Comparison of ENCODE assay signal across 17 cellular contexts in genomic region chr2:54083021-54083420, GRCh38. TPM values are rescaled to one million over a fixed set of nuclear protein-coding genes. Genes with fewer than 3 reads are reported as not detected.
DNase-seq lines count a peak whose midpoint lies in the region; TF ChIP-seq lines count a peak whose summit lies in the region.
"Had no signal": no experiment of that assay in that cellular context is flagged by ENCODE, and none has a peak within 500 bp of the region (broad histone marks: within the 10 kb centered on the region; RNA-seq: fewer than 3 reads in every experiment).

No MANE protein-coding gene starts in this region.

- H3K4me1 ChIP-seq in prostate gland (replicated peaks): no peaks in the 10 kb centered on the region

- in situ Hi-C loops in astrocyte of the spinal cord (cut with HindIII; ENCODE audit: low sequenced_read_pairs): no loop called here

- WGBS in prostate gland: 92% methylated on average over 6 of the region's 6 CpGs

- no peaks in the 10 kb centered on the region for H3K9me3 ChIP-seq in prostate gland
- H3K9me3 ChIP-seq: upper lobe of left lung had no signal

- no peaks in the 10 kb centered on the region for H3K36me3 ChIP-seq in prostate gland
- H3K36me3 ChIP-seq: upper lobe of left lung had no signal

- DNase-seq in NCI-H748 (lab: John Stamatoyannopoulos, UW; ENCODE audit: unreplicated experiment) (peak; percentile 50), NCI-H748 treated with DMSO at 0.1 percent for 48 hours (lab: John Stamatoyannopoulos, UW) (no peak), astrocyte of the spinal cord (ENCODE audit: low read depth, low spot score) (peak; percentile 19), left kidney (ENCODE audit: low read depth, low spot score) (peak; percentile 57), retina (peak; percentile 47), NOMO-1 treated with DMSO at 0.1 percent for 48 hours (lab: John Stamatoyannopoulos, UW; ENCODE audit: unreplicated experiment) (no peak), prostate gland (ENCODE audit: low spot score) (no peak), NCI-H187 treated with DMSO at 0.1 percent for 48 hours (lab: John Stamatoyannopoulos, UW) (no peak)
- DNase-seq: activated CD4-positive, CD25-positive, alpha-beta regulatory T cell treated with anti-CD3 and anti-CD28 coated beads, Interleukin-2, amount 50 U/mL, for 72 hours; activated CD8-positive, alpha-beta memory T cell treated with anti-CD3 and anti-CD28 coated beads for 24 hours; activated T-cell treated with anti-CD3 and anti-CD28 coated beads, Interleukin-2, amount 50 U/mL, for 72 hours; KBM-7; NCI-H2107; NCI-H69; upper lobe of left lung had no signal

- H3K4me3 ChIP-seq in astrocyte of the spinal cord (ENCODE audit: low read depth, low read length): no peak overlapping the region
- H3K4me3 ChIP-seq in prostate gland: no peak overlapping the region
- H3K4me3 ChIP-seq: SK-N-MC, upper lobe of left lung had no signal

- no peak for TF ChIP-seq POLR2A in prostate gland (IDR thresholded peaks at IDR 0.05)

- no peaks in the 10 kb centered on the region for H3K27me3 ChIP-seq in prostate gland (replicated peaks; ENCODE audit: insufficient read depth)
- H3K27me3 ChIP-seq: upper lobe of left lung had no signal

- TF ChIP-seq CTCF in astrocyte of the spinal cord (IDR thresholded peaks at IDR 0.05; ENCODE audit: low read depth, low read length): no peak
- TF ChIP-seq CTCF in prostate gland (IDR thresholded peaks at IDR 0.05): no peak

- no peak overlapping the region for H3K27ac ChIP-seq in prostate gland
- H3K27ac ChIP-seq: HL-60, SK-N-MC, upper lobe of left lung had no signal

- intact Hi-C loops in prostate gland (cut with DNase I): no loop called here

RNA-seq across cellular contexts. Expression of gene ACYP2, which starts 32.4 kb away (rescaled TPM):
- total RNA-seq in prostate gland: 10 to 100 TPM; 30.6 to 39.7 TPM

Comparison
In these comparisons a context has a peak if more than half of its experiments do, and no peak if none do; other contexts are left out.
1. DNase-seq: peak in NCI-H748 (single experiment), astrocyte of the spinal cord (single experiment), left kidney (single experiment) and retina (single experiment); none in NCI-H748 treated with DMSO at 0.1 percent for 48 hours (single experiment), NOMO-1 treated with DMSO at 0.1 percent for 48 hours (single experiment), prostate gland (single experiment) and NCI-H187 treated with DMSO at 0.1 percent for 48 hours (single experiment).